In genomic region chr2:233053928-233054774, GRCh38 we compare ENCODE assay signal across 8 cellular contexts. TPM values are rescaled to one million over a fixed set of nuclear protein-coding genes. Genes with fewer than 3 reads are reported as not detected.
A peak's percentile ranks its signal among the peaks of the same experiment; 100 is the strongest.
DNase-seq lines count a peak whose midpoint lies in the region; ATAC-seq lines count a peak whose summit lies in the region.

No MANE protein-coding gene starts in this region.

- ATAC-seq in HG02588 (IDR thresholded peaks at IDR 0.05; ENCODE audit: unreplicated experiment), result peak; percentile 42
- peak; percentile 75 for ATAC-seq in Right ventricle myocardium superior (ENCODE audit: poor library complexity)
- ATAC-seq in sciatic nerve, result peak; percentile 51
- no peak for ATAC-seq in GM19455 (IDR thresholded peaks at IDR 0.05; ENCODE audit: unreplicated experiment)

- peak; percentile 14 for DNase-seq in DMS153 treated with DMSO at 0.1 percent for 48 hours (lab: John Stamatoyannopoulos, UW; ENCODE audit: unreplicated experiment)
- DNase-seq in SHP77 treated with DMSO at 0.1 percent for 48 hours (lab: John Stamatoyannopoulos, UW), result peak; percentile 9
- peak; percentile 61 for DNase-seq in activated gamma-delta T cell treated with anti-CD3 and anti-CD28 coated beads, Interleukin-2, amount 50 U/mL, for 16 hours (ENCODE audit: low read depth)
- DNase-seq in Right ventricle myocardium superior, result peak; percentile 79
- peak; percentile 76 for DNase-seq in sciatic nerve (ENCODE audit: low spot score)
- no peak for DNase-seq in NCI-H2107 treated with DMSO at 0.1 percent for 48 hours (lab: John Stamatoyannopoulos, UW; ENCODE audit: unreplicated experiment)

- intact Hi-C loops in Right ventricle myocardium superior (cut with DNase I) (no loop called here), sciatic nerve (cut with DNase I) (loop anchor here (10.0 kb wide), 1 partner anchor 199 kb away; no protein-coding TSS in a partner anchor)

RNA-seq across cellular contexts. Expression of gene INPP5D, which starts 6.0 kb away (rescaled TPM):
- total RNA-seq in Right ventricle myocardium superior, result 4.6 TPM
- 56.3 TPM for total RNA-seq in sciatic nerve

RNA-seq across cellular contexts. Expression of gene NEU2, which starts 21.7 kb away (rescaled TPM):
- total RNA-seq in Right ventricle myocardium superior (not detected), sciatic nerve (not detected)

RNA-seq across cellular contexts. Expression of gene NGEF, which starts 41.1 kb away (rescaled TPM):
- total RNA-seq in Right ventricle myocardium superior, result not detected
- total RNA-seq in sciatic nerve, result 17.5 TPM

Comparison
In these comparisons a context has a peak if more than half of its experiments do, and no peak if none do; other contexts are left out.
1. RNA of gene INPP5D, which starts 6.0 kb away (total RNA-seq): 56.3 TPM in sciatic nerve (single experiment); 4.6 TPM in Right ventricle myocardium superior (single experiment); every median in the first group is over 10 times any median in the second.
2. RNA of gene NGEF, which starts 41.1 kb away (total RNA-seq): 17.5 TPM in sciatic nerve (single experiment); not detected in Right ventricle myocardium superior (single experiment); every median in the first group is over 10 times any median in the second.